11 cellular contexts compared by ENCODE assay signal in genomic region chr13:110555601-110556223, GRCh38. TPM values are rescaled to one million over a fixed set of nuclear protein-coding genes. Genes with fewer than 3 reads are reported as not detected.
DNase-seq lines count a peak whose midpoint lies in the region; ATAC-seq and TF ChIP-seq lines count a peak whose summit lies in the region.
"Had no signal": no experiment of that assay in that cellular context is flagged by ENCODE, and none has a peak within 500 bp of the region (broad histone marks: within the 10 kb centered on the region; RNA-seq: fewer than 3 reads in every experiment).

No MANE protein-coding gene starts in this region.

- TF ChIP-seq CTCF in transverse colon (IDR thresholded peaks at IDR 0.05) = no peak

- WGBS in transverse colon (ENCODE audit: low coverage in 1 of 2), 2 donors = 73% methylated on average over 16 of the region's 16 CpGs; no CpG with 5 or more reads in 1 of the 2 donors

- H3K9me3 ChIP-seq in transverse colon = no peaks in the 10 kb centered on the region

- intact Hi-C loops in transverse colon (cut with DNase I; ENCODE audit: low total_unique reads) = no loop called here

- H3K4me3 ChIP-seq in transverse colon = no peak overlapping the region

- H3K27ac ChIP-seq in epithelial cell of prostate (peak overlapping the region; percentile 29), transverse colon (peak overlapping the region; percentile 72 to 80 (median 78))
- H3K27ac ChIP-seq: 22Rv1 had no signal

- H3K4me1 ChIP-seq in transverse colon = peaks cover 0 to 58% (median 33%) of the 10 kb centered on the region in 4 donors

- in situ Hi-C loops in transverse colon (cut with MboI; ENCODE audit: low pct_ligation_motif_present in 1 of 4, low pct_unique_long_range_greater_than_20kb in 1 of 4, low sequenced_read_pairs in 3 of 4) = no loop called here

- TF ChIP-seq POLR2A in transverse colon (IDR thresholded peaks at IDR 0.05) = no peak

- H3K36me3 ChIP-seq in transverse colon = no peaks in the 10 kb centered on the region

- DNase-seq in NCI-H1417 (lab: John Stamatoyannopoulos, UW) (peak in 2 of 3 experiments; percentile 29 to 46), NCI-H1417 treated with DMSO at 0.1 percent for 48 hours (lab: John Stamatoyannopoulos, UW) (no peak), NCI-H510A treated with DMSO at 0.1 percent for 48 hours (lab: John Stamatoyannopoulos, UW) (peak; percentile 62), epithelial cell of prostate (ENCODE audit: low read depth, low spot score) (no peak), transverse colon (peak; percentile 44), AG08396 (ENCODE audit: low spot score) (no peak), NCI-H446 (lab: John Stamatoyannopoulos, UW) (no peak)
- DNase-seq: stimulated activated naive CD8-positive, alpha-beta T cell treated with anti-CD3 and anti-CD28 coated beads, Interleukin-15, Interleukin-2, amounts not matched to agents 100 U/mL and 50 U/mL, for 24 hours had no signal

- no peak for TF ChIP-seq EP300 in transverse colon (IDR thresholded peaks at IDR 0.05; ENCODE audit: low read depth)

- ATAC-seq in HG03442 (IDR thresholded peaks at IDR 0.05; ENCODE audit: unreplicated experiment) = no peak
- ATAC-seq: HCT116; stimulated activated naive CD8-positive, alpha-beta T cell treated with anti-CD3 and anti-CD28 coated beads, Interleukin-15, Interleukin-2, amounts not matched to agents 100 U/mL and 50 U/mL, for 24 hours had no signal

- no peaks in the 10 kb centered on the region for H3K27me3 ChIP-seq in transverse colon

RNA-seq across cellular contexts. Expression of gene RAB20, which starts 5.8 kb away (rescaled TPM):
- total RNA-seq in transverse colon = 10 to 100 TPM; 12.5 to 66.2 (median 54.1) TPM

RNA-seq across cellular contexts. Expression of gene NAXD, which starts 59.6 kb away (rescaled TPM):
- total RNA-seq in transverse colon = 10 to 100 TPM; 12.9 to 37.8 (median 33.3) TPM

Comparison
In these comparisons a context has a peak if more than half of its experiments do, and no peak if none do; other contexts are left out.
1. DNase-seq: peak in NCI-H1417 (2 of 3), NCI-H510A treated with DMSO at 0.1 percent for 48 hours (single experiment) and transverse colon (single experiment); none in NCI-H1417 treated with DMSO at 0.1 percent for 48 hours (single experiment), epithelial cell of prostate (single experiment), AG08396 (single experiment) and NCI-H446 (0 of 2).